In the genomic region with DNA sequence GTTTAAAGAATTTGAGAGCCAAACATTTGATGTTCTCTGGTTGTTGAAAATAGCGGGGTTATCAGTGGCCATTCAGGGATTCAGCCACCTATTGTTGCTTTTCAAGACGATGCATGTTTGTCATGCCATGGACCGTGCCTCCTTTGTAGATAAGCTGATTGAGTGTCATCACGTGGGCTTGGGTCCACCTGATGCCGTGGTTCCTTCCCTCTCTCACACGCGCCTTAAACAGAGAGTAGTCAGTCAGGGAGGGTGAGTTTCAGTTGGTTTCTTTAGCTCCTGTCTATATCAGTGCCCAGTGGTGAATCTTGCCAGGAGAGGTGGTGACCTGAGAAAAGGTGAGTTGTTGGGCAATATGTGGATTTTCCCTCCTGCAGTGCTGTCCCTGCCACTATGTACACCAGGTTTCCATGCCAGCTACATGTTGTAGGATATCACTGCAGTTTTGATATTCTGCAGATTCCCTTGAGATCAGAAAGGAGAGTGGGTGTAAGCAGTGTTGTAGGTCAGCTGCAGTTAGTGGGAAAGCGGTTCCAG, we compare ENCODE assay signal across 13 cellular contexts.
DNase-seq lines count a peak whose midpoint lies in the region; ATAC-seq, FAIRE-seq and TF ChIP-seq lines count a peak whose summit lies in the region.
"Had no signal": no experiment of that assay in that cellular context is flagged by ENCODE, and none has a peak within 500 bp of the region (broad histone marks: within the 10 kb centered on the region; RNA-seq: fewer than 3 reads in every experiment).

No MANE protein-coding gene starts in this region.

- H3K36me3 ChIP-seq in K562 (ENCODE audit: control insufficient read depth, insufficient read depth, low read length) (no peaks in the 10 kb centered on the region), mucosa of rectum (ENCODE audit: control insufficient read depth in 2 of 2, insufficient read depth in 2 of 2, low read length in 2 of 2) (peaks cover 0 to 15% of the 10 kb centered on the region in 2 donors), tibial nerve (peaks cover 0 to 25% (median 0%) of the 10 kb centered on the region in 3 donors), stomach (peaks cover 0 to 52% (median 19%) of the 10 kb centered on the region in 4 donors)
- H3K36me3 ChIP-seq: cardiac muscle cell had no signal

- no peak for FAIRE-seq in K562 (lab: Jason Lieb, UNC)

- POLR2A ChIA-PET in K562 (lab: Yijun Ruan, JAX), result no interaction called here

- TF ChIP-seq RAD21 in K562 (CRISPR knock-in tag; conservative IDR thresholded peaks at IDR 0.05 in 1 of 2, IDR thresholded peaks at IDR 0.05 in 1 of 2), result no peak

- no peak overlapping the region for H3K27ac ChIP-seq in K562 (ENCODE audit: extremely low read depth, low read depth, low read length)
- peak overlapping the region; percentile 35 to 38 for H3K27ac ChIP-seq in mucosa of rectum (ENCODE audit: low read depth in 2 of 2, low read length in 2 of 2)
- H3K27ac ChIP-seq in tibial nerve, result peak overlapping the region in 3 of 4 donors; percentile 50 to 73 (median 57)
- H3K27ac ChIP-seq in stomach, result peak overlapping the region in 1 of 5 donors; percentile 54
- H3K27ac ChIP-seq: cardiac muscle cell, VCaP had no signal

- no peak overlapping the region for H2AFZ ChIP-seq in K562 (ENCODE audit: low read depth, low read length)

- 18% methylated on average over 8 of the region's 8 CpGs for WGBS in K562 (ENCODE audit: insufficient coverage, low coverage, missing lambda C conversion rate)
- 86% methylated on average over 8 of the region's 8 CpGs for WGBS in tibial nerve, 2 donors
- WGBS in stomach, 5 donors, result 67 to 76% (median 69%) methylated on average over 8 of the region's 8 CpGs

- H3K27me3 Mint-ChIP-seq in activated T-cell treated with anti-CD3 and anti-CD28 coated beads, Interleukin-2, amount 50 U/mL, for 24 hours, result no peaks in the 10 kb centered on the region

- ATAC-seq in K562, result no peak
- ATAC-seq in HG03354 (IDR thresholded peaks at IDR 0.05; ENCODE audit: poor library complexity, severe bottlenecking, unreplicated experiment), result no peak

- in situ Hi-C loops in K562 (cut with MboI), result no loop called here

- TF ChIP-seq CTCF in K562 (IDR thresholded peaks at IDR 0.05 in 2 of 3, conservative IDR thresholded peaks at IDR 0.05 in 1 of 3; ENCODE audit: insufficient read depth in 2 of 3, low read depth in 1 of 3, low read length in 3 of 3) (no peak), tibial nerve (IDR thresholded peaks at IDR 0.05) (no peak), stomach (IDR thresholded peaks at IDR 0.05) (no peak)

- CTCF ChIA-PET in K562 (lab: Yijun Ruan, JAX; ENCODE audit: low intra/inter-chr PET ratio), result no interaction called here

- H3K9ac ChIP-seq in K562 (ENCODE audit: insufficient read depth in 1 of 2, low read depth in 2 of 2, low read length in 2 of 2) (peak overlapping the region in 1 of 2 experiments; percentile 49; a peak in 1 of 4 replicates), mucosa of rectum (ENCODE audit: low read depth in 1 of 2, low read length in 2 of 2) (no peak overlapping the region)

- no peak overlapping the region for H3K4me3 Mint-ChIP-seq in activated T-cell treated with anti-CD3 and anti-CD28 coated beads, Interleukin-2, amount 50 U/mL, for 24 hours
- H3K4me3 Mint-ChIP-seq: H9 had no signal

- no peaks in the 10 kb centered on the region for H3K79me2 ChIP-seq in K562 (ENCODE audit: control insufficient read depth, insufficient read depth, low read length)

- peaks cover 8 to 13% of the 10 kb centered on the region in 2 experiments; a peak in 4 of 5 replicates for H3K4me1 ChIP-seq in K562 (replicated peaks in 1 of 2; ENCODE audit: control insufficient read depth in 2 of 2, insufficient read depth in 2 of 2, low read length in 2 of 2)
- H3K4me1 ChIP-seq in mucosa of rectum (ENCODE audit: control insufficient read depth in 2 of 2, insufficient read depth in 2 of 2, low read length in 2 of 2), result peaks cover 0 to 5% of the 10 kb centered on the region in 2 donors
- peaks cover 0 to 16% (median 6%) of the 10 kb centered on the region in 4 donors for H3K4me1 ChIP-seq in tibial nerve
- peaks cover 5 to 16% (median 10%) of the 10 kb centered on the region in 4 donors for H3K4me1 ChIP-seq in stomach

- H3K4me3 ChIP-seq in K562 (no peak overlapping the region), mucosa of rectum (ENCODE audit: low read length in 2 of 2) (no peak overlapping the region), tibial nerve (no peak overlapping the region), stomach (no peak overlapping the region)
- H3K4me3 ChIP-seq: cardiac muscle cell had no signal

- DNase-seq in activated T-cell treated with anti-CD3 and anti-CD28 coated beads, Interleukin-2, amount 50 U/mL, for 24 hours, result no peak
- no peak for DNase-seq in activated T-cell treated with anti-CD3 and anti-CD28 coated beads, Interleukin-2, amount 50 U/mL, for 48 hours
- DNase-seq in K562 (ENCODE audit: extremely low read depth in 1 of 4, low spot score in 3 of 4) (peak in 1 of 4 experiments; percentile 10), tibial nerve (ENCODE audit: low spot score in 2 of 2) (no peak), stomach (no peak), NCI-H146 (lab: John Stamatoyannopoulos, UW) (no peak)
- DNase-seq: H9, NCI-H1105 treated with DMSO at 0.1 percent for 48 hours, NCI-H748 treated with DMSO at 0.1 percent for 48 hours had no signal

- BruUV-seq in K562 (replicated peaks; lab: Mats Ljungman, UMichigan), result no TSS peak

- H3K4me2 ChIP-seq in K562 (ENCODE audit: insufficient read depth, low read length), result no peak overlapping the region

- H3K27ac Mint-ChIP-seq in activated T-cell treated with anti-CD3 and anti-CD28 coated beads, Interleukin-2, amount 50 U/mL, for 24 hours, result peak overlapping the region; percentile 96
- H3K27ac Mint-ChIP-seq: H9 had no signal

- H3K4me1 Mint-ChIP-seq in activated T-cell treated with anti-CD3 and anti-CD28 coated beads, Interleukin-2, amount 50 U/mL, for 24 hours (ENCODE audit: low read depth), result peaks cover 77% of the 10 kb centered on the region

- peaks cover 89% of the 10 kb centered on the region for H3K36me3 Mint-ChIP-seq in activated T-cell treated with anti-CD3 and anti-CD28 coated beads, Interleukin-2, amount 50 U/mL, for 24 hours (ENCODE audit: low read depth)

- TF ChIP-seq POLR2A in K562 (conservative IDR thresholded peaks at IDR 0.05) (no peak), tibial nerve (IDR thresholded peaks at IDR 0.05) (no peak), stomach (IDR thresholded peaks at IDR 0.05) (no peak)

- H4K20me1 ChIP-seq in K562 (replicated peaks; ENCODE audit: control insufficient read depth, insufficient read depth, low read length), result no peaks in the 10 kb centered on the region

- H3K9me1 ChIP-seq in K562 (ENCODE audit: control insufficient read depth, insufficient read depth, low read length), result no peaks in the 10 kb centered on the region

- H3K27me3 ChIP-seq in K562 (ENCODE audit: control insufficient read depth in 2 of 2, insufficient read depth in 2 of 2, low read length in 2 of 2) (peaks cover 11 to 23% of the 10 kb centered on the region in 2 experiments), mucosa of rectum (ENCODE audit: control insufficient read depth in 2 of 2, insufficient read depth in 2 of 2, low read length in 2 of 2) (no peaks in the 10 kb centered on the region), tibial nerve (no peaks in the 10 kb centered on the region), stomach (no peaks in the 10 kb centered on the region)

- intact Hi-C loops in K562 (cut with micrococcal nuclease) (loop anchor here (5.0 kb wide), 1 partner anchor 38 kb away; no protein-coding TSS in a partner anchor), stomach (cut with DNase I; ENCODE audit: low total_unique reads) (no loop called here)

- H3K9me3 Mint-ChIP-seq in activated T-cell treated with anti-CD3 and anti-CD28 coated beads, Interleukin-2, amount 50 U/mL, for 24 hours, result no peaks in the 10 kb centered on the region
- H3K9me3 Mint-ChIP-seq: H9 had no signal

- no peak for TF ChIP-seq EP300 in K562 (IDR thresholded peaks at IDR 0.05; ENCODE audit: low read length)
- no peak for TF ChIP-seq EP300 in tibial nerve (IDR thresholded peaks at IDR 0.05)
- no peak for TF ChIP-seq EP300 in stomach (IDR thresholded peaks at IDR 0.05)

- H3K9me3 ChIP-seq in K562 (replicated peaks; ENCODE audit: control insufficient read depth, insufficient read depth, low read depth, low read length) (no peaks in the 10 kb centered on the region), mucosa of rectum (ENCODE audit: control insufficient read depth in 2 of 2, low read length in 2 of 2) (no peaks in the 10 kb centered on the region), tibial nerve (no peaks in the 10 kb centered on the region), stomach (no peaks in the 10 kb centered on the region)

TF ChIP-seq in K562, 482 proteins besides CTCF, POLR2A, EP300 and RAD21 (continues in another document):
- TF ChIP-seq, protein P1, sequence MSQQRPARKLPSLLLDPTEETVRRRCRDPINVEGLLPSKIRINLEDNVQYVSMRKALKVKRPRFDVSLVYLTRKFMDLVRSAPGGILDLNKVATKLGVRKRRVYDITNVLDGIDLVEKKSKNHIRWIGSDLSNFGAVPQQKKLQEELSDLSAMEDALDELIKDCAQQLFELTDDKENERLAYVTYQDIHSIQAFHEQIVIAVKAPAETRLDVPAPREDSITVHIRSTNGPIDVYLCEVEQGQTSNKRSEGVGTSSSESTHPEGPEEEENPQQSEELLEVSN (IDR thresholded peaks at IDR 0.05; ENCODE audit: borderline replicate concordance in 1 of 2, extremely low read depth in 1 of 2, insufficient read depth in 1 of 2, insufficient read length in 1 of 2, low read depth in 1 of 2, low read length in 1 of 2, poor library complexity in 1 of 2, severe bottlenecking in 1 of 2), result peak in 1 of 2 experiments; percentile 19
- TF ChIP-seq, protein P2, sequence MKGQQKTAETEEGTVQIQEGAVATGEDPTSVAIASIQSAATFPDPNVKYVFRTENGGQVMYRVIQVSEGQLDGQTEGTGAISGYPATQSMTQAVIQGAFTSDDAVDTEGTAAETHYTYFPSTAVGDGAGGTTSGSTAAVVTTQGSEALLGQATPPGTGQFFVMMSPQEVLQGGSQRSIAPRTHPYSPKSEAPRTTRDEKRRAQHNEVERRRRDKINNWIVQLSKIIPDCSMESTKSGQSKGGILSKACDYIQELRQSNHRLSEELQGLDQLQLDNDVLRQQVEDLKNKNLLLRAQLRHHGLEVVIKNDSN (CRISPR knock-in tag; IDR thresholded peaks at IDR 0.05), result peak; percentile 80
- TF ChIP-seq RAD51 (IDR thresholded peaks at IDR 0.05; ENCODE audit: borderline replicate concordance, low read depth), result peak; percentile 62
- TF ChIP-seq BHLHE40 (IDR thresholded peaks at IDR 0.05; ENCODE audit: low read length), result peak; percentile 49; the same call in 1 of the 2 replicates
- TF ChIP-seq, protein P3, sequence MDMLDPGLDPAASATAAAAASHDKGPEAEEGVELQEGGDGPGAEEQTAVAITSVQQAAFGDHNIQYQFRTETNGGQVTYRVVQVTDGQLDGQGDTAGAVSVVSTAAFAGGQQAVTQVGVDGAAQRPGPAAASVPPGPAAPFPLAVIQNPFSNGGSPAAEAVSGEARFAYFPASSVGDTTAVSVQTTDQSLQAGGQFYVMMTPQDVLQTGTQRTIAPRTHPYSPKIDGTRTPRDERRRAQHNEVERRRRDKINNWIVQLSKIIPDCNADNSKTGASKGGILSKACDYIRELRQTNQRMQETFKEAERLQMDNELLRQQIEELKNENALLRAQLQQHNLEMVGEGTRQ (CRISPR knock-in tag; IDR thresholded peaks at IDR 0.05), result peak; percentile 49; the same call in 1 of the 2 replicates
- no peak for TF ChIP-seq MCM2 (IDR thresholded peaks at IDR 0.05; ENCODE audit: low read depth)
